Comparison of ENCODE assay signal across 12 cellular contexts in the genomic region with DNA sequence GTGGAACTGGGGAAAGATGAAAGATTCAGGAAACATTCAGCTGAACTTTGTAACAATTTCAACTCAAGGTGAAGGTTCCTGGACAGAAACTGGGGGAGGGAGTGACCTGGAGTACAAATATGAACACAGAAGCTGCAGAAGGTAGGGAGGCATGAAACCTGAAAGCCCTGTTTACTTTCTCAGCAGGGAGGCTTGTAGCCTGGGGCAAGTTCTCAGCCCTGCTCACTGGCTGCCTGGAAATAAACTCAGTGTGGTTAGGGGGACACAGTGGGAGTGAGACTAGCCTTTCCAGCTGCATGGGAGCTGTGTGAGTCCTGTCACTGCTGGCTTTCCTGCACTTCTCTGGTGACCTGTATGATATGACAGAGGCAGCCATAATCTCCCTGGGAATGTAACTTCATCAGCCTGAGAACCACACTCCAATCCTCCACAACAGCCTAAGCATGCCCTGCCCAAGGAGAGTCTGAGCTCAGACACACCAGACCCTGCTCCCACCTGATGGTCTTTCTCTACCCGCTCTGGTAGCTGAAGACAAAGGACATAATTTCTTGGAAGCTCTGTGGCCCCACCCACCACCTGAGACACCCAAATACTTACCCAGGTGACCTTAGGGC.
A peak's percentile ranks its signal among the peaks of the same experiment; 100 is the strongest.
DNase-seq lines count a peak whose midpoint lies in the region; ATAC-seq and TF ChIP-seq lines count a peak whose summit lies in the region.
"Had no signal": no experiment of that assay in that cellular context is flagged by ENCODE, and none has a peak within 500 bp of the region (broad histone marks: within the 10 kb centered on the region; RNA-seq: fewer than 3 reads in every experiment).

No MANE protein-coding gene starts in this region.

- H3K27me3 Mint-ChIP-seq in neural crest cell (ENCODE audit: low read depth), result no peaks in the 10 kb centered on the region

- in situ Hi-C loops in astrocyte of the spinal cord (cut with HindIII; ENCODE audit: low sequenced_read_pairs), result no loop called here

- peak overlapping the region; percentile 76 for H3K27ac Mint-ChIP-seq in neural crest cell (ENCODE audit: unreplicated experiment)
- H3K27ac Mint-ChIP-seq: activated naive CD8-positive, alpha-beta T cell; CD4-positive, alpha-beta T cell had no signal

- peaks cover 7% of the 10 kb centered on the region for H3K36me3 Mint-ChIP-seq in neural crest cell (ENCODE audit: low read depth)

- no peaks in the 10 kb centered on the region for H3K4me1 Mint-ChIP-seq in neural crest cell

- H3K4me3 Mint-ChIP-seq in neural crest cell, result no peak overlapping the region
- H3K4me3 Mint-ChIP-seq: activated naive CD8-positive, alpha-beta T cell; CD4-positive, alpha-beta T cell had no signal

- H3K9me3 Mint-ChIP-seq in neural crest cell, result no peaks in the 10 kb centered on the region

- no peak overlapping the region for H3K4me3 ChIP-seq in astrocyte of the spinal cord (ENCODE audit: low read depth, low read length)
- H3K4me3 ChIP-seq: SK-N-MC had no signal

- TF ChIP-seq RAD21 in Ishikawa (IDR thresholded peaks at IDR 0.05; ENCODE audit: low read depth), result 0 out of 2 replicates have a peak, but pooled peaks have one; percentile 18

- intact Hi-C loops in cardiac septum (cut with DNase I), result no loop called here

- ATAC-seq in HG03460 (IDR thresholded peaks at IDR 0.05; ENCODE audit: unreplicated experiment), result no peak
- ATAC-seq: sciatic nerve had no signal

- peak; percentile 13 for DNase-seq in EL
- peak; percentile 68 for DNase-seq in astrocyte of the spinal cord (ENCODE audit: low read depth, low spot score)
- DNase-seq in neural crest cell (ENCODE audit: low read depth, low spot score), result no peak
- DNase-seq in NOMO-1 (lab: John Stamatoyannopoulos, UW; ENCODE audit: unreplicated experiment in 2 of 2), result no peak
- no peak for DNase-seq in anterior cingulate cortex (lab: John Stamatoyannopoulos, UW)
- DNase-seq in cardiac septum (ENCODE audit: low spot score), result no peak
- DNase-seq: CD4-positive, alpha-beta T cell had no signal

- TF ChIP-seq EP300 in Ishikawa (IDR thresholded peaks at IDR 0.05; ENCODE audit: borderline replicate concordance), result peak; percentile 71

- TF ChIP-seq CTCF in astrocyte of the spinal cord (IDR thresholded peaks at IDR 0.05; ENCODE audit: low read depth, low read length) (no peak), neural crest cell (conservative IDR thresholded peaks at IDR 0.05) (no peak)

TF ChIP-seq in Ishikawa, 13 proteins besides CTCF, POLR2A, EP300 and RAD21:
- TF ChIP-seq, protein P1, sequence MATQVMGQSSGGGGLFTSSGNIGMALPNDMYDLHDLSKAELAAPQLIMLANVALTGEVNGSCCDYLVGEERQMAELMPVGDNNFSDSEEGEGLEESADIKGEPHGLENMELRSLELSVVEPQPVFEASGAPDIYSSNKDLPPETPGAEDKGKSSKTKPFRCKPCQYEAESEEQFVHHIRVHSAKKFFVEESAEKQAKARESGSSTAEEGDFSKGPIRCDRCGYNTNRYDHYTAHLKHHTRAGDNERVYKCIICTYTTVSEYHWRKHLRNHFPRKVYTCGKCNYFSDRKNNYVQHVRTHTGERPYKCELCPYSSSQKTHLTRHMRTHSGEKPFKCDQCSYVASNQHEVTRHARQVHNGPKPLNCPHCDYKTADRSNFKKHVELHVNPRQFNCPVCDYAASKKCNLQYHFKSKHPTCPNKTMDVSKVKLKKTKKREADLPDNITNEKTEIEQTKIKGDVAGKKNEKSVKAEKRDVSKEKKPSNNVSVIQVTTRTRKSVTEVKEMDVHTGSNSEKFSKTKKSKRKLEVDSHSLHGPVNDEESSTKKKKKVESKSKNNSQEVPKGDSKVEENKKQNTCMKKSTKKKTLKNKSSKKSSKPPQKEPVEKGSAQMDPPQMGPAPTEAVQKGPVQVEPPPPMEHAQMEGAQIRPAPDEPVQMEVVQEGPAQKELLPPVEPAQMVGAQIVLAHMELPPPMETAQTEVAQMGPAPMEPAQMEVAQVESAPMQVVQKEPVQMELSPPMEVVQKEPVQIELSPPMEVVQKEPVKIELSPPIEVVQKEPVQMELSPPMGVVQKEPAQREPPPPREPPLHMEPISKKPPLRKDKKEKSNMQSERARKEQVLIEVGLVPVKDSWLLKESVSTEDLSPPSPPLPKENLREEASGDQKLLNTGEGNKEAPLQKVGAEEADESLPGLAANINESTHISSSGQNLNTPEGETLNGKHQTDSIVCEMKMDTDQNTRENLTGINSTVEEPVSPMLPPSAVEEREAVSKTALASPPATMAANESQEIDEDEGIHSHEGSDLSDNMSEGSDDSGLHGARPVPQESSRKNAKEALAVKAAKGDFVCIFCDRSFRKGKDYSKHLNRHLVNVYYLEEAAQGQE (IDR thresholded peaks at IDR 0.05; ENCODE audit: low read depth), result no peak
- TF ChIP-seq FOXM1 (IDR thresholded peaks at IDR 0.05; ENCODE audit: borderline replicate concordance, low read depth) (peak; percentile 58; the same call in 1 of the 2 replicates), NFIC (IDR thresholded peaks at IDR 0.05) (peak; percentile 50; the same call in 1 of the 2 replicates), EGR1 (IDR thresholded peaks at IDR 0.05) (no peak), YY1 (IDR thresholded peaks at IDR 0.05; ENCODE audit: low read depth) (peak; percentile 9; the same call in 1 of the 2 replicates), TEAD4 (IDR thresholded peaks at IDR 0.05) (peak; percentile 35; the same call in 1 of the 2 replicates), CREB1 (IDR thresholded peaks at IDR 0.05; ENCODE audit: low read depth) (no peak), CEBPB (IDR thresholded peaks at IDR 0.05) (no peak), TAF1 (IDR thresholded peaks at IDR 0.05; ENCODE audit: low read depth) (no peak), TCF12 (IDR thresholded peaks at IDR 0.05; ENCODE audit: low read depth) (peak; percentile 67), ZBTB7A (IDR thresholded peaks at IDR 0.05; ENCODE audit: low read depth) (no peak)
- TF ChIP-seq, protein P2, sequence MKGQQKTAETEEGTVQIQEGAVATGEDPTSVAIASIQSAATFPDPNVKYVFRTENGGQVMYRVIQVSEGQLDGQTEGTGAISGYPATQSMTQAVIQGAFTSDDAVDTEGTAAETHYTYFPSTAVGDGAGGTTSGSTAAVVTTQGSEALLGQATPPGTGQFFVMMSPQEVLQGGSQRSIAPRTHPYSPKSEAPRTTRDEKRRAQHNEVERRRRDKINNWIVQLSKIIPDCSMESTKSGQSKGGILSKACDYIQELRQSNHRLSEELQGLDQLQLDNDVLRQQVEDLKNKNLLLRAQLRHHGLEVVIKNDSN (IDR thresholded peaks at IDR 0.05), result no peak
- TF ChIP-seq, protein P3, sequence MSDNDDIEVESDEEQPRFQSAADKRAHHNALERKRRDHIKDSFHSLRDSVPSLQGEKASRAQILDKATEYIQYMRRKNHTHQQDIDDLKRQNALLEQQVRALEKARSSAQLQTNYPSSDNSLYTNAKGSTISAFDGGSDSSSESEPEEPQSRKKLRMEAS (IDR thresholded peaks at IDR 0.05), result peak; percentile 45

Comparison
In these comparisons a context has a peak if more than half of its experiments do, and no peak if none do; other contexts are left out.
1. DNase-seq: peak in EL (single experiment) and astrocyte of the spinal cord (single experiment); none in neural crest cell (single experiment), NOMO-1 (0 of 2), anterior cingulate cortex (0 of 58) and cardiac septum (single experiment).